Comparison of ENCODE assay signal across 20 cellular contexts in the genomic region with DNA sequence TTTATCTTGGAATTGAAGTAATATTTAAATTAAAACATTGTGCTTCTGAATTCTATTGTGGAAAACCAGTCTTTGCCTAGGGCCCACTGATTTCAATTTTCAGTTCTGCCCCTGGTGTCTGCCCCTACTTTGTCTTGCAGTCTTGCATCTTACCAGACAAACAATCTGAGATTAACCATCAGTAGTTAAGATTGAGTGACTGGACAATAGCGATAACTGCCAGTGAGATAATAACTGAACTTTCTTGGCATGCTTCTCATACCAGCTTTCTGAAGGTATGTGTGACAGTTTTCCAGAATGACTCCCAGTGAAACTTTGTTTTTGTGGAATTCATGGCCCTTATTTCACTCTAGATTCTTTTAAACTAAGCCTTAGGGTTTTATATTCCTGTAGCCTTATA. TPM values are rescaled to one million over a fixed set of nuclear protein-coding genes. Genes with fewer than 3 reads are reported as not detected.
"Had no signal": no experiment of that assay in that cellular context is flagged by ENCODE, and none has a peak within 500 bp of the region (broad histone marks: within the 10 kb centered on the region; RNA-seq: fewer than 3 reads in every experiment).

No MANE protein-coding gene starts in this region.

- H3K36me3 Mint-ChIP-seq: brain, immature natural killer cell, natural killer cell had no signal

- H3K9me3 Mint-ChIP-seq: brain, immature natural killer cell, natural killer cell had no signal

- H3K4me1 ChIP-seq: prostate gland, sigmoid colon had no signal

- H3K9me3 ChIP-seq: prostate gland, sigmoid colon had no signal

- H3K27me3 Mint-ChIP-seq: brain had no signal

- DNase-seq: activated CD4-positive, alpha-beta T cell treated with anti-CD3 and anti-CD28 coated beads for 48 hours; activated CD8-positive, alpha-beta T cell treated with anti-CD3 and anti-CD28 coated beads, Interleukin-2, amount 10 ng/mL, durations not matched to agents 7 days and 5 days; activated naive CD4-positive, alpha-beta T cell treated with anti-CD3 and anti-CD28 coated beads, Interleukin-2, amount 50 U/mL, for 16 hours; amniotic stem cell; cerebellar nuclear complex; dermis blood vessel endothelial cell; foreskin fibroblast; immature natural killer cell; mammary epithelial cell; natural killer cell; nucleus accumbens; sigmoid colon; stimulated activated CD4-positive, alpha-beta T cell treated with anti-CD3 and anti-CD28 coated beads, Interleukin-12 subunit alpha, Interleukin-12 subunit beta, amount 100 ng/mL, for 4 hours; stimulated activated naive CD4-positive, alpha-beta T cell; substantia nigra; T-helper 1 cell had no signal

- H3K27ac ChIP-seq: prostate gland, sigmoid colon had no signal

- H3K27ac Mint-ChIP-seq: activated CD8-positive, alpha-beta T cell treated with anti-CD3 and anti-CD28 coated beads, Interleukin-2, amount 10 ng/mL, durations not matched to agents 7 days and 5 days; brain; immature natural killer cell; natural killer cell had no signal

- H3K36me3 ChIP-seq: prostate gland, sigmoid colon had no signal

- H3K27me3 ChIP-seq: sigmoid colon had no signal

- H3K4me1 Mint-ChIP-seq: brain, immature natural killer cell had no signal

- H3K4me3 Mint-ChIP-seq: activated CD8-positive, alpha-beta T cell treated with anti-CD3 and anti-CD28 coated beads, Interleukin-2, amount 10 ng/mL, durations not matched to agents 7 days and 5 days; brain; immature natural killer cell; natural killer cell had no signal

- ATAC-seq: activated CD8-positive, alpha-beta T cell treated with anti-CD3 and anti-CD28 coated beads, Interleukin-2, amount 10 ng/mL, durations not matched to agents 7 days and 5 days; esophagus mucosa; left lobe of liver; natural killer cell had no signal

- H3K4me3 ChIP-seq: prostate gland, sigmoid colon had no signal

RNA-seq across cellular contexts. Expression of a gene that starts 53.5 kb away (rescaled TPM):
- total RNA-seq: dermis blood vessel endothelial cell, left lobe of liver had no signal
